1 cellular context compared by ENCODE assay signal in the genomic region with DNA sequence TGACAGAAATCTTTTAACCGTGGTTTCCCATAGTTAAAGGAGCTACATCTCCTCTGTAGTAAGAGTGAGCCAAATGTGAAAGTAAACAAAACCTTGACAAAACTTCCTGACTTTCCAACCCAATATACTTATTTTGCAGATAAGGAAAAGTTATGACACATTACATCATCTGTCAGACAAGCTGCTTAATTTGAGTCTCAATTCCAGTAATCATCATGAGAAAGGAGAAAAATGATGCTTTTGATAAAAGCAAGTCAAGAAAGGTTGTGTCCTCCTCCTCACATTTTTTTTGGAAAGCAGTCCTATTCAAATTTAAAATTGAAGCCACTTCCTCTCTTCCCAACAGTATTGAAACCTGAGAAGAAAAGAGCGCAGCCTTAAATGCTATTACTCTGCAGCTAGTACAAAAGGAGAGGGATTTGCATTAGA.
TF ChIP-seq lines count a peak whose summit lies in the region.

No MANE protein-coding gene starts in this region.

TF ChIP-seq in H1, 55 proteins besides CTCF, POLR2A, EP300 and RAD21:
- no peak for TF ChIP-seq TAF1 (IDR thresholded peaks at IDR 0.05; ENCODE audit: low read depth, low read length)
- TF ChIP-seq NRF1 (IDR thresholded peaks at IDR 0.05; ENCODE audit: low read depth, low read length): no peak
- TF ChIP-seq SIRT6 (IDR thresholded peaks at IDR 0.05; ENCODE audit: low read length): no peak
- no peak for TF ChIP-seq RFX5 (IDR thresholded peaks at IDR 0.05; ENCODE audit: borderline replicate concordance, low read depth, low read length)
- TF ChIP-seq RXRA (IDR thresholded peaks at IDR 0.05; ENCODE audit: insufficient read depth, low read depth, low read length): no peak
- TF ChIP-seq MAX (IDR thresholded peaks at IDR 0.05): no peak
- TF ChIP-seq HDAC2 (IDR thresholded peaks at IDR 0.05; ENCODE audit: borderline replicate concordance in 1 of 2, low read depth in 2 of 2, low read length in 2 of 2): no peak
- no peak for TF ChIP-seq EZH2 (IDR thresholded peaks at IDR 0.05; ENCODE audit: low read depth, low read length, severe bottlenecking)
- no peak for TF ChIP-seq SUZ12 (IDR thresholded peaks at IDR 0.05; ENCODE audit: low read length)
- TF ChIP-seq, protein P1, sequence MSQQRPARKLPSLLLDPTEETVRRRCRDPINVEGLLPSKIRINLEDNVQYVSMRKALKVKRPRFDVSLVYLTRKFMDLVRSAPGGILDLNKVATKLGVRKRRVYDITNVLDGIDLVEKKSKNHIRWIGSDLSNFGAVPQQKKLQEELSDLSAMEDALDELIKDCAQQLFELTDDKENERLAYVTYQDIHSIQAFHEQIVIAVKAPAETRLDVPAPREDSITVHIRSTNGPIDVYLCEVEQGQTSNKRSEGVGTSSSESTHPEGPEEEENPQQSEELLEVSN (IDR thresholded peaks at IDR 0.05): no peak
- no peak for TF ChIP-seq PHF8 (conservative IDR thresholded peaks at IDR 0.05; ENCODE audit: low read depth, low read length)
- TF ChIP-seq ZNF274 (IDR thresholded peaks at IDR 0.05; ENCODE audit: borderline replicate concordance, extremely low read depth, low read length): no peak
- no peak for TF ChIP-seq BRCA1 (IDR thresholded peaks at IDR 0.05; ENCODE audit: low read depth, low read length)
- TF ChIP-seq, protein P2, sequence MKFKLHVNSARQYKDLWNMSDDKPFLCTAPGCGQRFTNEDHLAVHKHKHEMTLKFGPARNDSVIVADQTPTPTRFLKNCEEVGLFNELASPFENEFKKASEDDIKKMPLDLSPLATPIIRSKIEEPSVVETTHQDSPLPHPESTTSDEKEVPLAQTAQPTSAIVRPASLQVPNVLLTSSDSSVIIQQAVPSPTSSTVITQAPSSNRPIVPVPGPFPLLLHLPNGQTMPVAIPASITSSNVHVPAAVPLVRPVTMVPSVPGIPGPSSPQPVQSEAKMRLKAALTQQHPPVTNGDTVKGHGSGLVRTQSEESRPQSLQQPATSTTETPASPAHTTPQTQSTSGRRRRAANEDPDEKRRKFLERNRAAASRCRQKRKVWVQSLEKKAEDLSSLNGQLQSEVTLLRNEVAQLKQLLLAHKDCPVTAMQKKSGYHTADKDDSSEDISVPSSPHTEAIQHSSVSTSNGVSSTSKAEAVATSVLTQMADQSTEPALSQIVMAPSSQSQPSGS (IDR thresholded peaks at IDR 0.05; ENCODE audit: low read length): no peak
- TF ChIP-seq RNF2 (IDR thresholded peaks at IDR 0.05; ENCODE audit: borderline replicate concordance, low read depth, low read length, missing control alignments, poor library complexity, severe bottlenecking): no peak
- TF ChIP-seq CHD7 (IDR thresholded peaks at IDR 0.05; ENCODE audit: insufficient replicate concordance, low read length): no peak
- TF ChIP-seq, protein P3, sequence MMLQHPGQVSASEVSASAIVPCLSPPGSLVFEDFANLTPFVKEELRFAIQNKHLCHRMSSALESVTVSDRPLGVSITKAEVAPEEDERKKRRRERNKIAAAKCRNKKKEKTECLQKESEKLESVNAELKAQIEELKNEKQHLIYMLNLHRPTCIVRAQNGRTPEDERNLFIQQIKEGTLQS (IDR thresholded peaks at IDR 0.05; ENCODE audit: insufficient read depth, low read depth, low read length): no peak
